34 cellular contexts compared by ENCODE assay signal in the genomic region with DNA sequence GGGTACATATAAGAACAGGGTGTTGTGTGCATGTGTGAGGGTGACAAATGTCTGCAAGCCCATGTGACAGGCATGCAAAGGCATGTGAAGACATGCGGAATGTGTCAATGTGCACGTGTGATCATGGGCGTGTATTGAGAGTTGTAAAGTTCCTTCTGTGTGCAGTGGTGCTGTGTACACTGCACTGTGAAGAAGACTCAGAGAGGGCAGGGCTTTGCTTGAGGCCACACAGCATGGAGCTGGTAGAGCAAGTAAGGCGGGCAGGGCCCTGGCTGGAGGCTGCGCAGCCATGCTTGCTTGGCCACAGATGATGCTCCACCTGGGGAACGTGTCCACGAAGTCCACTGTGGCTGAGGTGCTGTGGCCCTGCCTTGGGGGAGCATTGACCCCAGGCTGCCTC.
"Had no signal": no experiment of that assay in that cellular context is flagged by ENCODE, and none has a peak within 500 bp of the region (broad histone marks: within the 10 kb centered on the region; RNA-seq: fewer than 3 reads in every experiment).

No MANE protein-coding gene starts in this region.

- ATAC-seq: activated naive CD4-positive, alpha-beta T cell treated with anti-CD3 and anti-CD28 coated beads, Interleukin-2, amount 50 U/mL, for 72 hours; activated T-cell treated with anti-CD3 and anti-CD28 coated beads, Interleukin-2, amount 50 U/mL, for 4 hours; PC-3; SK-N-SH treated with all-trans-retinoic acid at 6 μM for 48 hours had no signal

- H3K4me3 ChIP-seq: adrenal gland, MG63, Peyer's patch had no signal

- H3K4me1 ChIP-seq: adrenal gland, Peyer's patch had no signal

- H3K27me3 ChIP-seq: adrenal gland, MG63, Peyer's patch had no signal

- H3K36me3 ChIP-seq: MG63, Peyer's patch had no signal

- H3K27ac ChIP-seq: adrenal gland, Peyer's patch, VCaP had no signal

- H3K9me3 ChIP-seq: adrenal gland, MG63, Peyer's patch had no signal

- DNase-seq: activated B cell treated with CpG ODN at 0.5 μM for 24 hours; activated CD4-positive, alpha-beta memory T cell treated with anti-CD3 and anti-CD28 coated beads for 36 hours; activated CD4-positive, alpha-beta T cell treated with anti-CD3 and anti-CD28 coated beads for 4 hours; activated CD4-positive, alpha-beta T cell treated with anti-CD3 and anti-CD28 coated beads, Interleukin-2, amount 50 U/mL, for 1 hour; activated CD4-positive, CD25-positive, alpha-beta regulatory T cell treated with anti-CD3 and anti-CD28 coated beads, Interleukin-2, amount 50 U/mL, for 72 hours; activated CD8-positive, alpha-beta memory T cell treated with anti-CD3 and anti-CD28 coated beads, Interleukin-2, amount 50 U/mL, for 4 hours; activated gamma-delta T cell treated with Interleukin-2 at 50 U/mL for 16 hours; activated naive CD4-positive, alpha-beta T cell treated with anti-CD3 and anti-CD28 coated beads for 36 hours; activated T-cell treated with anti-CD3 and anti-CD28 coated beads for 4 hours; activated T-cell treated with anti-CD3 and anti-CD28 coated beads, Interleukin-2, amount 50 U/mL, for 4 hours; adrenal gland; Kasumi-1; KG1; MG63; NCI-H1048; NCI-H1105 treated with DMSO at 0.1 percent for 48 hours; NCI-H1436; NCI-H1694 treated with DMSO at 0.1 percent for 48 hours; NCI-H2029; NCI-H345; NCI-H510A; NCI-H526; NCI-H748 treated with DMSO at 0.1 percent for 48 hours; NK-92 treated with Interleukin-12 subunit alpha and Interleukin-12 subunit beta, amount 100 ng/mL, for 24 hours; PC-3; Peyer's patch; RPMI8226; SIG-M5; T-helper 1 cell; T-helper 2 cell; T-helper 9 cell had no signal
